ENCODE assay signal across 28 cellular contexts in genomic region chr22:39603345-39603744, GRCh38. TPM values are rescaled to one million over a fixed set of nuclear protein-coding genes. Genes with fewer than 3 reads are reported as not detected.
"Had no signal": no experiment of that assay in that cellular context is flagged by ENCODE, and none has a peak within 500 bp of the region (broad histone marks: within the 10 kb centered on the region; RNA-seq: fewer than 3 reads in every experiment).

No MANE protein-coding gene starts in this region.

- H3K27me3 ChIP-seq: ovary had no signal

- H3K4me1 ChIP-seq: esophagus muscularis mucosa, foreskin keratinocyte, gastroesophageal sphincter, heart left ventricle, psoas muscle, sigmoid colon, tibial nerve, upper lobe of left lung had no signal

- ATAC-seq: foreskin keratinocyte, gastroesophageal sphincter, heart left ventricle, left lobe of liver, natural killer cell, psoas muscle, right cardiac atrium had no signal

- H3K36me3 Mint-ChIP-seq: natural killer cell had no signal

- H3K4me3 ChIP-seq: esophagus muscularis mucosa, gastroesophageal sphincter, heart left ventricle, hepatocyte, lung, ovary, psoas muscle, sigmoid colon, thoracic aorta, tibial nerve, upper lobe of left lung had no signal

- H3K9me3 Mint-ChIP-seq: natural killer cell had no signal

- H2AFZ ChIP-seq: hepatocyte had no signal

- H3K27ac ChIP-seq: esophagus muscularis mucosa, foreskin keratinocyte, gastroesophageal sphincter, heart left ventricle, hepatocyte, ovary, psoas muscle, sigmoid colon, thoracic aorta, tibial nerve, upper lobe of left lung had no signal

- H3K4me3 Mint-ChIP-seq: memory B cell; natural killer cell; stimulated activated memory B cell treated with anti-CD40 and anti-IgM and Interleukin-4, amounts not matched to agents 10 μg/mL and 1 μg/mL and 100 μg/mL, for 72 hours had no signal

- H3K9me3 ChIP-seq: ovary, psoas muscle had no signal

- H3K4me2 ChIP-seq: hepatocyte had no signal

- H3K79me2 ChIP-seq: hepatocyte had no signal

- DNase-seq: dermis blood vessel endothelial cell; effector memory CD4-positive, alpha-beta T cell; foreskin keratinocyte; heart left ventricle; kidney; natural killer cell; occipital lobe; ovary; psoas muscle; right cardiac atrium; sigmoid colon; stimulated activated CD4-positive, alpha-beta T cell treated with anti-CD3 and anti-CD28 coated beads, Interleukin-2, amount 100 ng/mL, for 24 hours; stimulated activated CD4-positive, alpha-beta T cell treated with anti-CD3 and anti-CD28 coated beads, Interleukin-4, amount 100 ng/mL, for 4 hours; stimulated activated naive CD8-positive, alpha-beta T cell treated with anti-CD3 and anti-CD28 coated beads, Interleukin-15, Interleukin-2, amounts not matched to agents 100 U/mL and 50 U/mL, for 24 hours; substantia nigra; upper lobe of left lung had no signal

- H3K36me3 ChIP-seq: esophagus muscularis mucosa, gastroesophageal sphincter, heart left ventricle, ovary, sigmoid colon, thoracic aorta, tibial nerve, upper lobe of left lung had no signal

- H3K27ac Mint-ChIP-seq: memory B cell had no signal

- FAIRE-seq: endothelial cell of umbilical vein, kidney, urothelium cell line had no signal

RNA-seq across cellular contexts. Expression of gene CACNA1I, which starts 32.8 kb away (rescaled TPM):
- total RNA-seq: dermis blood vessel endothelial cell, endothelial cell of umbilical vein, skeletal muscle tissue had no signal
- polyA plus RNA-seq: endothelial cell of umbilical vein, foreskin keratinocyte had no signal
